Comparison of ENCODE assay signal across 1 cellular context in the genomic region with DNA sequence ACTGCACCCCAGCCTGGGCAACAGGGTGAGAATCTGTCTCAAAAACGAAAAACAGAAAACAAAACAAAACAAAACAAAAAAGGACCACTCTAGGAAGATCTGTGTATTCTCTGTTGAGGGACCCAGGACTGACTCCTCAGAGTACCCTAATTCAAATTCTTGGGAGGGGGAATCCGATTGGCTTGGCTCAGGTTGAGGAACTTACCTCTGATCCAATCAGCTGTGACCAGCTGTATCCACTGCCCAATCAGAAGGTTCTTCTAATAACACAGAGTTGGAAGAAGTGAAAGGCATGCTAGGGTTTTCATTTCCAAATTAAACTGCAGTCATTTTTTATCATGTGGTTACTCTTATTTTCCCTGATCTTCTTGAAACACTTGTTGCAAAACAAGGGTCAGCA.
A peak's percentile ranks its signal among the peaks of the same experiment; 100 is the strongest.
TF ChIP-seq lines count a peak whose summit lies in the region.

No MANE protein-coding gene starts in this region.

TF ChIP-seq in H1, 55 proteins besides CTCF, POLR2A, EP300 and RAD21:
- TF ChIP-seq E2F6 (IDR thresholded peaks at IDR 0.05) (no peak), SP2 (IDR thresholded peaks at IDR 0.05; ENCODE audit: low read length) (0 out of 2 replicates have a peak, but pooled peaks have one; percentile 5), SP1 (IDR thresholded peaks at IDR 0.05; ENCODE audit: low read depth, low read length) (peak; percentile 83; the same call in 1 of the 2 replicates)
